ENCODE assay signal across 14 cellular contexts in the genomic region with DNA sequence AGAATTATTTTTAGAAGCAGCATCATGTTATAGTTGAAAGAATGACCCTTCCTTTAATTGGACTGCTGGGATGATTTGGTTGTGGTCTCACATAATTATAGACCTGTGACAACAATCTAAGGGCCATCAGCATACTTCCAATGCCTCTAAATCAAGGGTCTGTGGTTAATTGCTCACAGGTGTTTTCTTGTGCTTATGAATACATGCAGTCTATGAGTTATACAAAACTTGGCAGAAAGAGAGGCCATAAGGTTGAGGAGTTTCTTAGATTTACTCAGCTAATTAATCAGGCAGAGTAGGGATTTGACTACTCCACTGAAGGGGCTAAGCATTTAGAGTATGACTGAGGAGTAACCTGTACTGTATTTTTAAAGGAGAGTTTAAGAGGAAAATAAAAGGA. TPM values are rescaled to one million over a fixed set of nuclear protein-coding genes. Genes with fewer than 3 reads are reported as not detected.
DNase-seq lines count a peak whose midpoint lies in the region; ATAC-seq and TF ChIP-seq lines count a peak whose summit lies in the region.
"Had no signal": no experiment of that assay in that cellular context is flagged by ENCODE, and none has a peak within 500 bp of the region (broad histone marks: within the 10 kb centered on the region; RNA-seq: fewer than 3 reads in every experiment).

No MANE protein-coding gene starts in this region.

- H3F3A ChIP-seq in GM23248 (ENCODE audit: insufficient read depth) = peaks cover 21% of the 10 kb centered on the region

- peak; percentile 52 for DNase-seq in Daoy (ENCODE audit: low read depth)
- peak; percentile 49 for DNase-seq in GM23248
- peak; percentile 44 for DNase-seq in NCI-H446 treated with DMSO at 0.1 percent for 48 hours (lab: John Stamatoyannopoulos, UW)
- peak; percentile 71 for DNase-seq in fibroblast of peridontal ligament (ENCODE audit: extremely low read depth)
- DNase-seq in activated CD8-positive, alpha-beta memory T cell treated with anti-CD3 and anti-CD28 coated beads for 24 hours = no peak
- DNase-seq in testis = no peak
- DNase-seq in MCF 10A (ENCODE audit: unreplicated experiment) = no peak
- DNase-seq: NCI-H1930, OCI-M1, stomach had no signal

- CTCF ChIA-PET in MCF 10A (lab: Yijun Ruan, JAX) = interaction anchor here (0.6 to 1.6 kb wide), 3 partner anchors 10 to 429 kb away, joined by 3 to 5 read pairs (median 4); no protein-coding TSS in a partner anchor

- peaks cover 30% of the 10 kb centered on the region for H3K4me1 Mint-ChIP-seq in MCF 10A (ENCODE audit: insufficient read depth, unreplicated experiment)

- H3K9me3 Mint-ChIP-seq in MCF 10A (ENCODE audit: unreplicated experiment) = no peaks in the 10 kb centered on the region
- H3K9me3 Mint-ChIP-seq: brain had no signal

- no peak overlapping the region for H3K4me3 Mint-ChIP-seq in MCF 10A (ENCODE audit: unreplicated experiment)
- H3K4me3 Mint-ChIP-seq: brain had no signal

- H3K9me3 ChIP-seq in GM23248 (ENCODE audit: low read depth) = no peaks in the 10 kb centered on the region
- H3K9me3 ChIP-seq in testis = no peaks in the 10 kb centered on the region
- H3K9me3 ChIP-seq: stomach had no signal

- H3K4me2 ChIP-seq in GM23248 (ENCODE audit: unreplicated experiment) = peak overlapping the region; percentile 27

- no peak overlapping the region for H3K27ac Mint-ChIP-seq in MCF 10A (ENCODE audit: low read depth, unreplicated experiment)

- no peak for TF ChIP-seq POLR2A in testis (IDR thresholded peaks at IDR 0.05)

- no peaks in the 10 kb centered on the region for H3K27me3 Mint-ChIP-seq in MCF 10A (ENCODE audit: insufficient read depth, unreplicated experiment)

- H4K20me1 ChIP-seq in GM23248 (ENCODE audit: insufficient read depth) = no peaks in the 10 kb centered on the region

- no peaks in the 10 kb centered on the region for H3K36me3 Mint-ChIP-seq in MCF 10A (ENCODE audit: insufficient read depth, unreplicated experiment)
- H3K36me3 Mint-ChIP-seq: brain had no signal

- H3K27ac ChIP-seq in GM23248 (peak overlapping the region; percentile 10), testis (no peak overlapping the region)
- H3K27ac ChIP-seq: C4-2B, stomach had no signal

- H3K4me1 ChIP-seq in GM23248 (ENCODE audit: insufficient read depth) = peaks cover 50% of the 10 kb centered on the region
- peaks cover 6% of the 10 kb centered on the region for H3K4me1 ChIP-seq in testis

- H3K79me2 ChIP-seq in GM23248 (ENCODE audit: insufficient read depth) = peaks cover 49% of the 10 kb centered on the region

- no TSS peak for BruUV-seq in MCF 10A (replicated peaks; lab: Mats Ljungman, UMichigan)

- 0 out of 2 replicates have a peak overlapping the region, but pooled peaks have one; percentile 2 for H3K9ac ChIP-seq in GM23248

- no peaks in the 10 kb centered on the region for H3K27me3 ChIP-seq in GM23248 (replicated peaks; ENCODE audit: insufficient read depth)
- H3K27me3 ChIP-seq in testis = no peaks in the 10 kb centered on the region
- H3K27me3 ChIP-seq: stomach had no signal

- H3K4me3 ChIP-seq in GM23248 (no peak overlapping the region), testis (no peak overlapping the region)
- H3K4me3 ChIP-seq: lung, stomach had no signal

- ATAC-seq in HG02840 (IDR thresholded peaks at IDR 0.05; ENCODE audit: low FRiP score, unreplicated experiment) = no peak

- no peak for TF ChIP-seq CTCF in testis (IDR thresholded peaks at IDR 0.05)
- no peak for TF ChIP-seq CTCF in MCF 10A (IDR thresholded peaks at IDR 0.05; ENCODE audit: unreplicated experiment)

- in situ Hi-C loops in GM23248 (cut with MboI) = no loop called here

- POLR2A ChIA-PET in MCF 10A (lab: Yijun Ruan, JAX) = interaction anchor here (0.5 to 0.7 kb wide), 2 partner anchors 18 to 331 kb away, joined by 3 read pairs; no protein-coding TSS in a partner anchor

- no peaks in the 10 kb centered on the region; the same call in 1 of the 2 replicates for H3K9me2 ChIP-seq in GM23248 (ENCODE audit: insufficient read depth)

- intact Hi-C loops in testis (cut with DNase I; ENCODE audit: low total_unique reads) (no loop called here), MCF 10A (cut with micrococcal nuclease) (no loop called here)

- H3K36me3 ChIP-seq in GM23248 (ENCODE audit: low read depth) (no peaks in the 10 kb centered on the region), testis (ENCODE audit: low read depth, missing control alignments) (no peaks in the 10 kb centered on the region)
- H3K36me3 ChIP-seq: stomach had no signal

- no peak overlapping the region for H2AFZ ChIP-seq in GM23248

RNA-seq across cellular contexts. Expression of a gene that starts 37.0 kb away (rescaled TPM):
- total RNA-seq in Daoy (2014; rRNA removed; shearing (Covaris generic)) = 185 and 203 TPM in 2 replicates
- 795 and 861 TPM in 2 replicates for total RNA-seq in GM23248 (2014; rRNA removed; shearing (Covaris generic))
- polyA plus RNA-seq in GM23248 (2016; fragmentation: Nextera tagmentation; extraction: Ambion mirVana) = 550 and 553 TPM in 2 replicates
- total RNA-seq in testis = 10 to 100 TPM; 59.2 to 71.3 TPM
- polyA plus RNA-seq in testis (ENCODE audit: insufficient read depth, low read depth, low replicate concordance) = 67.0 TPM
- 104 and 135 TPM in 2 replicates for total RNA-seq in MCF 10A (2022)

Comparison
In these comparisons a context has a peak if more than half of its experiments do, and no peak if none do; other contexts are left out.
1. DNase-seq: peak in Daoy (single experiment), GM23248 (single experiment), NCI-H446 treated with DMSO at 0.1 percent for 48 hours (single experiment) and fibroblast of peridontal ligament (single experiment); none in activated CD8-positive, alpha-beta memory T cell treated with anti-CD3 and anti-CD28 coated beads for 24 hours (single experiment), testis (single experiment) and MCF 10A (single experiment).